In the genomic region with DNA sequence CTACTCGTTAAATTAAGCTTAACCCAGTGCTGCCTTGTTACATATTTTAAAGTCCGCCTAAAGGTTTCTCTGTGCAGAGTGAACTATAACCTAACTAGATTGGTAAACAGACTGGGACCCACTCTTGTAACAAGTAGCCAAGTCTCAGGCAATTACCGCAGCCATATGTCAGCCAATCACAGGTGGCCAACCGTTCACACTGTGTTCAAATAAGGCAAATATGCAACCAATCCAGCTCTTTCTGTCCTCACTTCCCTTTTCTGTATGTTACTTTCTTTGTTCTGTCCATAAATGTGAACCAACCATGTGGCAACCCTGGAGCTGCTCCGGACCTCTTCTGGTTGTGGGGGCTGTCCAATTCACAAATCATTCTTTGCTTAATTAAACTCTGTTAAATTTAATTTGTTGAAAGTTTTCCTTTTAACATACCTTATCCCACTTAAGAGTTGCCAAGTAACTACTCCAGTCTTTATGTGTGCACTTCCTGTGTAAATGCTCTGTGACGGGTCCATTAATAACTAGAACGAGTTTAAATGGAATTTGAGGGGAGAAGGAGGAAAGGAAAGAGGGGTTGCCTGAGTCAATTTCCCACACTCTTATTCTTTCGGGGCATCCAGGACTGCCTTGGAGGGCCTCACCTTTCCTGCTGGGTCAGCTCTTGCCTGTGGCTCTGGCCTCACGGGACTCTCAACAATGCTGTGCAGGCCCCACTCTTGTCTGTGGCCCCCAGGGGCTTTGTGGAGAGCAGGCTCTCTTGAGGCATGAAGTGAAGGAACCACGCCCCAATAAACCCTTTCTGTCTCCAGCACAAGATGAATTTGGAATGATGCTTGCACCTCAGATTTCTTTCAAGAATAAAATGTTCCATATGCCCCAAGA, we compare ENCODE assay signal across 9 cellular contexts. TPM values are rescaled to one million over a fixed set of nuclear protein-coding genes. Genes with fewer than 3 reads are reported as not detected.
DNase-seq lines count a peak whose midpoint lies in the region; ATAC-seq and TF ChIP-seq lines count a peak whose summit lies in the region.
"Had no signal": no experiment of that assay in that cellular context is flagged by ENCODE, and none has a peak within 500 bp of the region (broad histone marks: within the 10 kb centered on the region; RNA-seq: fewer than 3 reads in every experiment).

No MANE protein-coding gene starts in this region.

- H3K4me1 Mint-ChIP-seq in nephron, result peaks cover 33% of the 10 kb centered on the region
- H3K4me1 Mint-ChIP-seq in CD8-positive, alpha-beta T cell (ENCODE audit: low read depth), result no peaks in the 10 kb centered on the region

- TF ChIP-seq CTCF in NB4 (IDR thresholded peaks at IDR 0.05; ENCODE audit: low read depth, low read length), result no peak
- no peak for TF ChIP-seq CTCF in nephron (IDR thresholded peaks at IDR 0.05; ENCODE audit: unreplicated experiment in 3 of 3)
- no peak for TF ChIP-seq CTCF in CD8-positive, alpha-beta T cell (IDR thresholded peaks at IDR 0.05)
- no peak for TF ChIP-seq CTCF in heart left ventricle (IDR thresholded peaks at IDR 0.05)

- no peaks in the 10 kb centered on the region for H3K36me3 ChIP-seq in CD8-positive, alpha-beta T cell (ENCODE audit: insufficient read depth, low read length)
- H3K36me3 ChIP-seq in heart left ventricle, result no peaks in the 10 kb centered on the region
- H3K36me3 ChIP-seq in MG63, result no peaks in the 10 kb centered on the region

- no peak overlapping the region for H3K27ac ChIP-seq in CD8-positive, alpha-beta T cell (ENCODE audit: low read depth, low read length)
- no peak overlapping the region for H3K27ac ChIP-seq in heart left ventricle

- H3K36me3 Mint-ChIP-seq in nephron (ENCODE audit: low read depth), result no peaks in the 10 kb centered on the region
- H3K36me3 Mint-ChIP-seq in CD8-positive, alpha-beta T cell, result no peaks in the 10 kb centered on the region

- intact Hi-C loops in CD8-positive, alpha-beta T cell (cut with DNase I, micrococcal nuclease), result loop anchor here in 1 of 2 experiments (10.0 kb wide), 2 partner anchors 1177 to 1677 kb away; a partner anchor contains a TSS
- intact Hi-C loops in heart left ventricle (cut with DNase I), result no loop called here

- H3K27me3 ChIP-seq in CD8-positive, alpha-beta T cell (ENCODE audit: insufficient read depth, low read length), result no peaks in the 10 kb centered on the region
- H3K27me3 ChIP-seq in heart left ventricle (no peaks in the 10 kb centered on the region), MG63 (no peaks in the 10 kb centered on the region)

- H3K27me3 Mint-ChIP-seq in nephron (ENCODE audit: low read depth), result no peaks in the 10 kb centered on the region
- no peaks in the 10 kb centered on the region for H3K27me3 Mint-ChIP-seq in CD8-positive, alpha-beta T cell (ENCODE audit: low read depth)

- H3K9me3 Mint-ChIP-seq in nephron, result no peaks in the 10 kb centered on the region
- no peaks in the 10 kb centered on the region for H3K9me3 Mint-ChIP-seq in CD8-positive, alpha-beta T cell

- DNase-seq in NB4 (ENCODE audit: low read depth), result peak; percentile 99
- DNase-seq in OCI-M2 (lab: John Stamatoyannopoulos, UW; ENCODE audit: unreplicated experiment), result no peak
- no peak for DNase-seq in CD8-positive, alpha-beta T cell
- no peak for DNase-seq in heart left ventricle
- DNase-seq in MG63, result no peak
- DNase-seq: effector CD4-positive, alpha-beta T cell had no signal

- CTCF ChIA-PET in CD8-positive, alpha-beta T cell (lab: Charles Lee), result interaction anchor here (0.7 kb wide), 1 partner anchor 26 kb away, joined by 3 read pairs; no protein-coding TSS in a partner anchor

- TF ChIP-seq POLR2A in NB4 (IDR thresholded peaks at IDR 0.05; ENCODE audit: extremely low read depth, insufficient read length) (peak; percentile 33), heart left ventricle (IDR thresholded peaks at IDR 0.05) (no peak)

- no peak overlapping the region for H3K4me3 Mint-ChIP-seq in nephron
- no peak overlapping the region for H3K4me3 Mint-ChIP-seq in CD8-positive, alpha-beta T cell

- H3K9me3 ChIP-seq in CD8-positive, alpha-beta T cell (ENCODE audit: low read length), result no peaks in the 10 kb centered on the region
- no peaks in the 10 kb centered on the region for H3K9me3 ChIP-seq in heart left ventricle
- no peaks in the 10 kb centered on the region for H3K9me3 ChIP-seq in MG63

- ATAC-seq in GM18867 (IDR thresholded peaks at IDR 0.05; ENCODE audit: unreplicated experiment), result peak; percentile 69
- peak; percentile 88 for ATAC-seq in HG02642 (IDR thresholded peaks at IDR 0.05; ENCODE audit: poor library complexity, unreplicated experiment)
- ATAC-seq in CD8-positive, alpha-beta T cell, result no peak
- ATAC-seq in heart left ventricle, result no peak

- 84 to 88% (median 85%) methylated on average over 10 of the region's 10 CpGs for WGBS in heart left ventricle, 4 donors

- POLR2A ChIA-PET in CD8-positive, alpha-beta T cell (lab: Charles Lee), result interaction anchor here (1.0 to 1.2 kb wide), 2 partner anchors 14 to 1119 kb away, joined by 3 read pairs; no protein-coding TSS in a partner anchor

- H3K4me3 ChIP-seq in NB4 (ENCODE audit: low read depth, low read length) (no peak overlapping the region), heart left ventricle (no peak overlapping the region), MG63 (no peak overlapping the region)
- H3K4me3 ChIP-seq in CD8-positive, alpha-beta T cell (ENCODE audit: low read depth, low read length), result no peak overlapping the region

- H3K4me1 ChIP-seq in CD8-positive, alpha-beta T cell (ENCODE audit: insufficient read depth, low read length), result no peaks in the 10 kb centered on the region
- H3K4me1 ChIP-seq in heart left ventricle, result peaks cover 0 to 38% (median 0%) of the 10 kb centered on the region in 12 donors

- peak overlapping the region; percentile 91 to 97 (median 92) for H3K27ac Mint-ChIP-seq in nephron
- H3K27ac Mint-ChIP-seq in CD8-positive, alpha-beta T cell, result no peak overlapping the region

RNA-seq across cellular contexts. Expression of a gene that starts 6.6 kb away (rescaled TPM):
- total RNA-seq in CD8-positive, alpha-beta T cell, result 1,000 to 10,000 TPM; 4,048 to 4,064 TPM
- total RNA-seq in heart left ventricle, result 1,000 to 10,000 TPM in 7 of 9 donors, 100 to 1,000 TPM in 2; 602 to 2,166 (median 1,938) TPM
- 1,000 to 10,000 TPM; 3,067 to 3,426 TPM for polyA plus RNA-seq in heart left ventricle
- 528 and 2,080 TPM in 2 replicates for total RNA-seq in MG63 (2014; rRNA removed; shearing (Covaris generic); ENCODE audit: low replicate concordance)

Comparison
In these comparisons a context has a peak if more than half of its experiments do, and no peak if none do; other contexts are left out.
1. ATAC-seq: peak in GM18867 (single experiment) and HG02642 (single experiment); none in CD8-positive, alpha-beta T cell (single experiment) and heart left ventricle (0 of 4).